Comparison of ENCODE assay signal across 8 cellular contexts in the genomic region with DNA sequence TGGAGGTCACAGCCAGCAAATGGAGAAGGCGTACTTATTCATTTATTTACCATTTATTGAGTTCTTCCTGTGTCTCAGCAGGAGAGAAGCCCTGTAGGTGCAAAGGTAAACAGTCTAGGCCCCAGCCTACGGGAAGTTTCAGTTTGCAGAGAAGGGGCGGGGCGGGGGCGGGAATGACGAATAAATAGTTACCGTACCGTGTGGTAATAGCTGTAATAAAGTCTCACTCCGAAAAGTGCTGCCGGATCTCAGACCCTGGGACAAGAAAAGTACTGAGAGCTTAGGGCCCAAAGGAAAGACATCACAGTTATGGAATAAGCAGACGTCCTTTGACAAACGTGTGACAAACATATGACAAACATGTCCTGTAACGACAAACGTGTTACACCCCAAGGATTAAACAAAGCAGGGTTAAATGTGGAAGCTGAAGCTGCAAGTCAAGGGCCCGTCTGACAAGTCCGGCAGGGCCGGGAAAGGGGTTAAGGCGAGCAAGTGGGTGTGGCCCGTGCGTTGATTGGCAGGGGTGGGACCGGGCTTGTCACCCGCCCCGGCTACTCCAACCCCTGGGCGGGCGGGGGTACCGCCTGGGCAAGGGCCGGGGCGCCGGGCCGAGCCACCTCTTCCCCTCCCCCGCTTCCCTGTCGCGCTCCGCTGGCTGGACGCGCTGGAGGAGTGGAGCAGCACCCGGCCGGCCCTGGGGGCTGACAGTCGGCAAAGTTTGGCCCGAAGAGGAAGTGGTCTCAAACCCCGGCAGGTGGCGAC. TPM values are rescaled to one million over a fixed set of nuclear protein-coding genes. Genes with fewer than 3 reads are reported as not detected.
DNase-seq lines count a peak whose midpoint lies in the region; ATAC-seq and TF ChIP-seq lines count a peak whose summit lies in the region.

A gene with protein sequence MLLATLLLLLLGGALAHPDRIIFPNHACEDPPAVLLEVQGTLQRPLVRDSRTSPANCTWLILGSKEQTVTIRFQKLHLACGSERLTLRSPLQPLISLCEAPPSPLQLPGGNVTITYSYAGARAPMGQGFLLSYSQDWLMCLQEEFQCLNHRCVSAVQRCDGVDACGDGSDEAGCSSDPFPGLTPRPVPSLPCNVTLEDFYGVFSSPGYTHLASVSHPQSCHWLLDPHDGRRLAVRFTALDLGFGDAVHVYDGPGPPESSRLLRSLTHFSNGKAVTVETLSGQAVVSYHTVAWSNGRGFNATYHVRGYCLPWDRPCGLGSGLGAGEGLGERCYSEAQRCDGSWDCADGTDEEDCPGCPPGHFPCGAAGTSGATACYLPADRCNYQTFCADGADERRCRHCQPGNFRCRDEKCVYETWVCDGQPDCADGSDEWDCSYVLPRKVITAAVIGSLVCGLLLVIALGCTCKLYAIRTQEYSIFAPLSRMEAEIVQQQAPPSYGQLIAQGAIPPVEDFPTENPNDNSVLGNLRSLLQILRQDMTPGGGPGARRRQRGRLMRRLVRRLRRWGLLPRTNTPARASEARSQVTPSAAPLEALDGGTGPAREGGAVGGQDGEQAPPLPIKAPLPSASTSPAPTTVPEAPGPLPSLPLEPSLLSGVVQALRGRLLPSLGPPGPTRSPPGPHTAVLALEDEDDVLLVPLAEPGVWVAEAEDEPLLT (plus strand): TSS at position 541 of the 762 bp plus-strand sequence. CDS start 564 bp downstream, outside the sequence.

- H3K9me3 ChIP-seq in OCI-LY3 (ENCODE audit: insufficient read depth, low read length), result no peaks in the 10 kb centered on the region
- no peaks in the 10 kb centered on the region for H3K9me3 ChIP-seq in mucosa of rectum (ENCODE audit: control insufficient read depth in 2 of 2, low read length in 2 of 2)

- H2AFZ ChIP-seq in OCI-LY3 (ENCODE audit: low read depth, low read length), result peak within 1 kb of the TSS; percentile 65; the same call in 1 of the 2 replicates

- H3K4me3 ChIP-seq in OCI-LY3 (ENCODE audit: low read length) (peak within 1 kb of the TSS; percentile 79), epithelial cell of proximal tubule (ENCODE audit: low read depth, low read length) (peak within 1 kb of the TSS; percentile 97), mucosa of rectum (ENCODE audit: low read length in 2 of 2) (peak within 1 kb of the TSS; percentile 90 to 95)

- H3K36me3 ChIP-seq in OCI-LY3 (replicated peaks; ENCODE audit: low read depth, low read length) (peaks cover 23% of the 10 kb centered on the region), mucosa of rectum (ENCODE audit: control insufficient read depth in 2 of 2, insufficient read depth in 2 of 2, low read length in 2 of 2) (peaks cover 25 to 28% of the 10 kb centered on the region in 2 donors)

- peak; percentile 90 for DNase-seq in Caki2 (ENCODE audit: low read depth)
- peak; percentile 90 for DNase-seq in HT1080 (ENCODE audit: low read depth)
- DNase-seq in activated T-cell treated with anti-CD3 and anti-CD28 coated beads for 4 hours, result peak; percentile 73
- DNase-seq in epithelial cell of proximal tubule (ENCODE audit: low read depth), result no peak
- peak; percentile 44 to 54 for DNase-seq in stimulated activated CD8-positive, alpha-beta memory T cell treated with anti-CD3 and anti-CD28 coated beads, Interleukin-7, amount 100 ng/mL, for 1 hour (ENCODE audit: low read depth in 2 of 2)

- H4K20me1 ChIP-seq in OCI-LY3 (ENCODE audit: insufficient read depth, low read length), result peaks cover 4% of the 10 kb centered on the region; the same call in 1 of the 2 replicates

- peaks cover 13% of the 10 kb centered on the region; the same call in 1 of the 2 replicates for H3K79me2 ChIP-seq in OCI-LY3 (ENCODE audit: low read length)

- H3K9ac ChIP-seq in OCI-LY3 (ENCODE audit: low read length) (peak within 1 kb of the TSS; percentile 91), mucosa of rectum (ENCODE audit: low read depth in 1 of 2, low read length in 2 of 2) (peak within 1 kb of the TSS; percentile 92 to 98)

- H3K27me3 ChIP-seq in OCI-LY3 (ENCODE audit: low read depth, low read length), result no peaks in the 10 kb centered on the region
- H3K27me3 ChIP-seq in mucosa of rectum (ENCODE audit: control insufficient read depth in 2 of 2, insufficient read depth in 2 of 2, low read length in 2 of 2), result no peaks in the 10 kb centered on the region

- H3K27ac ChIP-seq in OCI-LY3 (ENCODE audit: low read length) (peak within 1 kb of the TSS; percentile 93), mucosa of rectum (ENCODE audit: low read depth in 2 of 2, low read length in 2 of 2) (peak within 1 kb of the TSS; percentile 99 to 100)

- ATAC-seq in GM21381 (IDR thresholded peaks at IDR 0.05; ENCODE audit: unreplicated experiment), result peak; percentile 76

- peak within 1 kb of the TSS; percentile 90 for H3K4me2 ChIP-seq in OCI-LY3 (ENCODE audit: low read length)

- in situ Hi-C loops in Caki2 (cut with HindIII; ENCODE audit: low pct_unique_long_range_greater_than_20kb, low sequenced_read_pairs), result no loop called here

- peaks cover 15% of the 10 kb centered on the region for H3K4me1 ChIP-seq in OCI-LY3 (ENCODE audit: low read length)
- peaks cover 16 to 21% of the 10 kb centered on the region in 2 donors for H3K4me1 ChIP-seq in mucosa of rectum (ENCODE audit: control insufficient read depth in 2 of 2, insufficient read depth in 2 of 2, low read length in 2 of 2)

- no peak for TF ChIP-seq CTCF in OCI-LY3 (IDR thresholded peaks at IDR 0.05; ENCODE audit: low read depth, low read length)
- TF ChIP-seq CTCF in epithelial cell of proximal tubule (conservative IDR thresholded peaks at IDR 0.05; ENCODE audit: low read depth, low read length), result no peak

RNA-seq across cellular contexts. Expression of the gene that starts here (rescaled TPM):
- total RNA-seq in Caki2 (2014; rRNA removed; shearing (Covaris generic); ENCODE audit: low replicate concordance), result 44.5 and 48.8 TPM in 2 replicates
- total RNA-seq in HT1080 (2014; rRNA removed; shearing (Covaris generic)), result 65.5 and 86.0 TPM in 2 replicates
- polyA plus RNA-seq in HT1080 (2015; cell fraction: cytosol; rRNA removed), result 123 and 137 TPM in 2 replicates
- 141 and 148 TPM in 2 replicates for polyA plus RNA-seq in HT1080 (2015; cell fraction: nucleus; rRNA removed)
- total RNA-seq in epithelial cell of proximal tubule, result 82.5 and 102 TPM in 2 replicates
